In genomic region chr1:1122078-1122811, GRCh38 we compare ENCODE assay signal across 8 cellular contexts. TPM values are rescaled to one million over a fixed set of nuclear protein-coding genes. Genes with fewer than 3 reads are reported as not detected.
DNase-seq lines count a peak whose midpoint lies in the region; ATAC-seq lines count a peak whose summit lies in the region.

No MANE protein-coding gene starts in this region.

- no peak overlapping the region for H3K27ac Mint-ChIP-seq in activated CD4-positive, alpha-beta memory T cell treated with anti-CD3 and anti-CD28 coated beads, Interleukin-2, amount 10 ng/mL, durations not matched to agents 7 days and 5 days

- ATAC-seq in GM19467 (IDR thresholded peaks at IDR 0.05; ENCODE audit: unreplicated experiment): no peak

- H3K4me1 ChIP-seq in HAP-1 (no peaks in the 10 kb centered on the region), mesenchymal stem cell (ENCODE audit: control insufficient read depth, insufficient read depth, low read depth, low read length) (peaks cover 21% of the 10 kb centered on the region)

- peak overlapping the region; percentile 54 for H2BK120ac ChIP-seq in mesenchymal stem cell (ENCODE audit: low read depth, low read length)

- H3K4me3 ChIP-seq in HAP-1: no peak overlapping the region
- peak overlapping the region in 1 of 2 experiments; percentile 65 for H3K4me3 ChIP-seq in mesenchymal stem cell (ENCODE audit: insufficient read depth in 1 of 2, low read depth in 1 of 2, low read length in 2 of 2)

- peak overlapping the region; percentile 47 for H3K4me2 ChIP-seq in mesenchymal stem cell (ENCODE audit: low read length, poor library complexity, severe bottlenecking)

- H3K23ac ChIP-seq in mesenchymal stem cell (ENCODE audit: low read length in 2 of 2): no peak overlapping the region

- peak overlapping the region; percentile 53 for H3K9ac ChIP-seq in mesenchymal stem cell (ENCODE audit: low read length)

- H3K18ac ChIP-seq in mesenchymal stem cell (ENCODE audit: low read depth in 1 of 2, low read length in 2 of 2): peak overlapping the region in 1 of 2 experiments; percentile 18

- no peak overlapping the region for H2BK5ac ChIP-seq in mesenchymal stem cell (ENCODE audit: low read depth, low read length, poor library complexity, severe bottlenecking)

- no peak overlapping the region for H3K14ac ChIP-seq in mesenchymal stem cell (ENCODE audit: low read length in 2 of 2)

- H3K4ac ChIP-seq in mesenchymal stem cell (ENCODE audit: low read depth in 1 of 2, low read length in 2 of 2): no peak overlapping the region

- H4K91ac ChIP-seq in mesenchymal stem cell (ENCODE audit: low read length): peak overlapping the region; percentile 31

- H2BK15ac ChIP-seq in mesenchymal stem cell (ENCODE audit: low read depth, poor library complexity, severe bottlenecking): no peak overlapping the region

- POLR2A ChIA-PET in activated CD4-positive, alpha-beta memory T cell treated with anti-CD3 and anti-CD28 coated beads, Interleukin-2, amount 10 ng/mL, durations not matched to agents 7 days and 5 days (lab: Charles Lee): interaction anchor here (1.1 to 2.1 kb wide), 6 partner anchors 58 to 169 kb away, joined by 3 to 11 read pairs (median 6); partner anchors contain the start of genes B3GALT6, ISG15, SDF4 and TNFRSF18

- H3K9me3 Mint-ChIP-seq in activated CD4-positive, alpha-beta memory T cell treated with anti-CD3 and anti-CD28 coated beads, Interleukin-2, amount 10 ng/mL, durations not matched to agents 7 days and 5 days: no peaks in the 10 kb centered on the region

- no peaks in the 10 kb centered on the region for H3K36me3 Mint-ChIP-seq in activated CD4-positive, alpha-beta memory T cell treated with anti-CD3 and anti-CD28 coated beads, Interleukin-2, amount 10 ng/mL, durations not matched to agents 7 days and 5 days (ENCODE audit: low read depth)

- in situ Hi-C loops in HAP-1 (cut with MboI; ENCODE audit: low sequenced_read_pairs): no loop called here

- H3K9me3 ChIP-seq in HAP-1 (no peaks in the 10 kb centered on the region), mesenchymal stem cell (ENCODE audit: control insufficient read depth, low read length) (no peaks in the 10 kb centered on the region)

- WGBS in mesenchymal stem cell: 37% methylated on average over 39 of the region's 39 CpGs

- H4K8ac ChIP-seq in mesenchymal stem cell (ENCODE audit: low read length): peak overlapping the region; percentile 80

- H3K36me3 ChIP-seq in HAP-1 (replicated peaks): no peaks in the 10 kb centered on the region
- peaks cover 0 to 4% of the 10 kb centered on the region in 2 experiments for H3K36me3 ChIP-seq in mesenchymal stem cell (ENCODE audit: control insufficient read depth in 1 of 2, insufficient read depth in 2 of 2, low read depth in 1 of 2, low read length in 2 of 2)

- no peak overlapping the region for H2BK12ac ChIP-seq in mesenchymal stem cell (ENCODE audit: low read length in 2 of 2)

- DNase-seq in D341Med (ENCODE audit: low spot score): peak; percentile 91
- DNase-seq in HAP-1 (ENCODE audit: low spot score in 2 of 2): peak; percentile 61 to 89
- peak; percentile 92 for DNase-seq in NCI-H510A (lab: John Stamatoyannopoulos, UW)
- DNase-seq in activated CD4-positive, alpha-beta memory T cell treated with anti-CD3 and anti-CD28 coated beads, Interleukin-2, amount 10 ng/mL, durations not matched to agents 7 days and 5 days: peak; percentile 87
- DNase-seq in ecto neural progenitor cell (ENCODE audit: low spot score): peak; percentile 84
- peak; percentile 68 for DNase-seq in mesenchymal stem cell
- DNase-seq in stimulated activated CD4-positive, alpha-beta T cell treated with anti-CD3 and anti-CD28 coated beads, TNF-alpha, amount 100 ng/mL, for 48 hours (ENCODE audit: low read depth in 3 of 3): peak; percentile 68 to 88 (median 76)

- peak overlapping the region; percentile 26 for H2AK5ac ChIP-seq in mesenchymal stem cell (ENCODE audit: low read length, severe bottlenecking)

- H3K79me1 ChIP-seq in mesenchymal stem cell (replicated peaks; ENCODE audit: low read length, poor library complexity, severe bottlenecking): no peaks in the 10 kb centered on the region

- H2AFZ ChIP-seq in mesenchymal stem cell (ENCODE audit: low read depth, low read length): no peak overlapping the region

- CTCF ChIA-PET in activated CD4-positive, alpha-beta memory T cell treated with anti-CD3 and anti-CD28 coated beads, Interleukin-2, amount 10 ng/mL, durations not matched to agents 7 days and 5 days (lab: Charles Lee): interaction anchor here (0.6 to 3.5 kb wide), 28 partner anchors 9 to 253 kb away, joined by 3 to 47 read pairs (median 4); partner anchors contain the start of genes AURKAIP1, B3GALT6, ISG15 and SDF4

- peaks cover 15% of the 10 kb centered on the region for H3K27me3 Mint-ChIP-seq in activated CD4-positive, alpha-beta memory T cell treated with anti-CD3 and anti-CD28 coated beads, Interleukin-2, amount 10 ng/mL, durations not matched to agents 7 days and 5 days

- H3K27me3 ChIP-seq in HAP-1 (ENCODE audit: low read depth) (peaks cover 4% of the 10 kb centered on the region), mesenchymal stem cell (ENCODE audit: control insufficient read depth in 1 of 2, insufficient read depth in 1 of 2, low read length in 2 of 2) (peaks cover 14 to 43% of the 10 kb centered on the region in 2 experiments)

- no peak overlapping the region for H3K27ac ChIP-seq in mesenchymal stem cell (ENCODE audit: low read length, poor library complexity, severe bottlenecking)

- H3K4me1 Mint-ChIP-seq in activated CD4-positive, alpha-beta memory T cell treated with anti-CD3 and anti-CD28 coated beads, Interleukin-2, amount 10 ng/mL, durations not matched to agents 7 days and 5 days: peaks cover 10% of the 10 kb centered on the region

- no peak overlapping the region for H3K4me3 Mint-ChIP-seq in activated CD4-positive, alpha-beta memory T cell treated with anti-CD3 and anti-CD28 coated beads, Interleukin-2, amount 10 ng/mL, durations not matched to agents 7 days and 5 days

RNA-seq across cellular contexts. Expression of gene C1orf159, which starts 6.4 kb away (rescaled TPM):
- 10 to 100 TPM; 18.6 to 19.9 TPM for total RNA-seq in activated CD4-positive, alpha-beta memory T cell treated with anti-CD3 and anti-CD28 coated beads, Interleukin-2, amount 10 ng/mL, durations not matched to agents 7 days and 5 days
- polyA plus RNA-seq in mesenchymal stem cell (2013, experiment 1 of 2): 7.6 TPM
- polyA plus RNA-seq in mesenchymal stem cell (2013, experiment 2 of 2): 7.7 TPM

RNA-seq across cellular contexts. Expression of gene RNF223, which starts 48.1 kb away (rescaled TPM):
- total RNA-seq in activated CD4-positive, alpha-beta memory T cell treated with anti-CD3 and anti-CD28 coated beads, Interleukin-2, amount 10 ng/mL, durations not matched to agents 7 days and 5 days: not detected
- not detected for polyA plus RNA-seq in mesenchymal stem cell (2013, experiment 1 of 2)
- polyA plus RNA-seq in mesenchymal stem cell (2013, experiment 2 of 2): not detected

RNA-seq across cellular contexts. Expression of gene TTLL10, which starts 51.4 kb away (rescaled TPM):
- not detected for total RNA-seq in activated CD4-positive, alpha-beta memory T cell treated with anti-CD3 and anti-CD28 coated beads, Interleukin-2, amount 10 ng/mL, durations not matched to agents 7 days and 5 days
- not detected for polyA plus RNA-seq in mesenchymal stem cell (2013, experiment 1 of 2)
- not detected for polyA plus RNA-seq in mesenchymal stem cell (2013, experiment 2 of 2)
